22 cellular contexts compared by ENCODE assay signal in genomic region chr16:85256190-85256739, GRCh38.
A peak's percentile ranks its signal among the peaks of the same experiment; 100 is the strongest.
DNase-seq lines count a peak whose midpoint lies in the region; ATAC-seq, FAIRE-seq and TF ChIP-seq lines count a peak whose summit lies in the region.
"Had no signal": no experiment of that assay in that cellular context is flagged by ENCODE, and none has a peak within 500 bp of the region (broad histone marks: within the 10 kb centered on the region; RNA-seq: fewer than 3 reads in every experiment).

No MANE protein-coding gene starts in this region.

- TF ChIP-seq RAD21 in H1 (IDR thresholded peaks at IDR 0.05 in 1 of 2, conservative IDR thresholded peaks at IDR 0.05 in 1 of 2; ENCODE audit: low read depth in 2 of 2, low read length in 2 of 2), result no peak

- POLR2A ChIA-PET in H1 (lab: Charles Lee; ENCODE audit: partially characterized antibody), result interaction anchor here (1.7 to 1.8 kb wide), 2 partner anchors 8 to 11 kb away, joined by 4 read pairs; no protein-coding TSS in a partner anchor

- no peak overlapping the region for H2BK120ac ChIP-seq in H1 (replicated peaks; ENCODE audit: low read depth, low read length)

- DNase-seq in NCI-H526 (lab: John Stamatoyannopoulos, UW) (peak; percentile 2 to 41), NCI-H526 treated with DMSO at 0.1 percent for 48 hours (lab: John Stamatoyannopoulos, UW) (no peak), Karpas-422 (peak; percentile 81), H1 (ENCODE audit: low read depth in 1 of 2, low spot score in 2 of 2) (no peak), stomach (peak; percentile 31)
- DNase-seq in stimulated activated CD4-positive, alpha-beta T cell treated with anti-CD3 and anti-CD28 coated beads, Interleukin-12 subunit alpha, Interleukin-12 subunit beta, amount 100 ng/mL, for 4 hours, result no peak
- no peak for DNase-seq in activated T-cell treated with anti-CD3 and anti-CD28 coated beads, Interleukin-2, amount 50 U/mL, for 4 hours
- DNase-seq: 8988T, DND-41, NCI-H1105 treated with DMSO at 0.1 percent for 48 hours, NCI-H1694, NCI-H2081 treated with DMSO at 0.1 percent for 48 hours, NCI-H446, NCI-H69, T-cell had no signal

- H3K4ac ChIP-seq in H1 (replicated peaks; ENCODE audit: insufficient read length, low read depth, low read length), result no peak overlapping the region

- peaks cover 12% of the 10 kb centered on the region for H3K27me3 Mint-ChIP-seq in activated T-cell treated with anti-CD3 and anti-CD28 coated beads, Interleukin-2, amount 50 U/mL, for 4 hours (ENCODE audit: low read depth)

- TF ChIP-seq EP300 in H1 (IDR thresholded peaks at IDR 0.05; ENCODE audit: borderline replicate concordance in 1 of 2, low read depth in 2 of 2, low read length in 2 of 2) (no peak), stomach (IDR thresholded peaks at IDR 0.05) (no peak)

- intact Hi-C loops in stomach (cut with DNase I; ENCODE audit: low total_unique reads), result no loop called here

- CTCF ChIA-PET in H1 (lab: Charles Lee; ENCODE audit: partially characterized antibody), result interaction anchor here (0.6 to 17.5 kb wide), 12 partner anchors 10 to 342 kb away, joined by 3 to 371 read pairs (median 4); no protein-coding TSS in a partner anchor

- H3K9me3 ChIP-seq in Karpas-422 (ENCODE audit: low read length) (no peaks in the 10 kb centered on the region), H1 (ENCODE audit: insufficient read depth in 2 of 2, low read depth in 1 of 2, low read length in 1 of 2) (no peaks in the 10 kb centered on the region), stomach (no peaks in the 10 kb centered on the region)
- H3K9me3 ChIP-seq: HAP-1 had no signal

- H2AK5ac ChIP-seq in H1 (ENCODE audit: low read depth, low read length), result 0 out of 2 replicates have a peak overlapping the region, but pooled peaks have one; percentile 5

- H3K9me2 ChIP-seq in Karpas-422 (replicated peaks; ENCODE audit: insufficient read depth, low read length), result no peaks in the 10 kb centered on the region

- H3K23ac ChIP-seq in H1 (ENCODE audit: insufficient read length), result no peak overlapping the region

- no peak overlapping the region for H2BK12ac ChIP-seq in H1 (ENCODE audit: low read depth, low read length)

- H4K20me1 ChIP-seq in Karpas-422 (ENCODE audit: insufficient read depth, low read depth, low read length), result peaks cover 11% of the 10 kb centered on the region; the same call in 1 of the 2 replicates
- H4K20me1 ChIP-seq in H1 (replicated peaks in 1 of 2; ENCODE audit: control insufficient read depth in 1 of 2, insufficient read depth in 2 of 2, low read length in 2 of 2), result peaks cover 10 to 18% of the 10 kb centered on the region in 2 experiments

- H4K5ac ChIP-seq in H1 (ENCODE audit: insufficient read length, low read depth, low read length), result no peak overlapping the region

- H3K4me3 ChIP-seq in Karpas-422 (ENCODE audit: low read length), result no peak overlapping the region
- H3K4me3 ChIP-seq in H1 (ENCODE audit: extremely low read depth in 1 of 4, insufficient read depth in 2 of 4, low read depth in 3 of 4, low read length in 4 of 4), result no peak overlapping the region
- H3K4me3 ChIP-seq in stomach, result no peak overlapping the region
- H3K4me3 ChIP-seq: GM12878, HAP-1 had no signal

- H3K4me1 Mint-ChIP-seq in activated T-cell treated with anti-CD3 and anti-CD28 coated beads, Interleukin-2, amount 50 U/mL, for 4 hours (ENCODE audit: low read depth), result peaks cover 2% of the 10 kb centered on the region
- H3K4me1 Mint-ChIP-seq: T-cell had no signal

- H3K27me3 ChIP-seq in Karpas-422 (ENCODE audit: low read length), result no peaks in the 10 kb centered on the region
- no peaks in the 10 kb centered on the region for H3K27me3 ChIP-seq in H1 (replicated peaks in 1 of 4; ENCODE audit: control insufficient read depth in 3 of 4, extremely low read depth in 1 of 4, insufficient read depth in 3 of 4, low read length in 3 of 4)
- peaks cover 0 to 13% (median 11%) of the 10 kb centered on the region in 3 donors for H3K27me3 ChIP-seq in stomach

- no peak overlapping the region for H2BK20ac ChIP-seq in H1 (ENCODE audit: low read length)

- H4K8ac ChIP-seq in H1 (ENCODE audit: extremely low read depth, insufficient read depth, low read length), result no peak overlapping the region; the same call in 1 of the 2 replicates

- no peak for ATAC-seq in activated T-cell treated with anti-CD3 and anti-CD28 coated beads, Interleukin-2, amount 50 U/mL, for 4 hours
- ATAC-seq in activated CD4-positive, CD25-positive, alpha-beta regulatory T cell treated with anti-CD3 and anti-CD28 coated beads, Interleukin-2, amount 50 U/mL, for 24 hours, result no peak
- ATAC-seq: GM12878, SK-N-SH treated with all-trans-retinoic acid at 6 μM for 48 hours, T-cell had no signal

- no peak overlapping the region for H3K56ac ChIP-seq in H1 (replicated peaks; ENCODE audit: insufficient read length, low read depth, low read length)

- H2BK15ac ChIP-seq in H1 (ENCODE audit: low read length), result no peak overlapping the region

- H3K36me3 Mint-ChIP-seq in activated T-cell treated with anti-CD3 and anti-CD28 coated beads, Interleukin-2, amount 50 U/mL, for 4 hours (ENCODE audit: insufficient read depth), result no peaks in the 10 kb centered on the region
- H3K36me3 Mint-ChIP-seq: T-cell had no signal

- H3K79me1 ChIP-seq in H1 (ENCODE audit: low read depth, low read length), result peaks cover 3% of the 10 kb centered on the region

- H3K27ac ChIP-seq in Karpas-422 (ENCODE audit: low read length) (no peak overlapping the region), H1 (ENCODE audit: low read depth, low read length) (no peak overlapping the region), stomach (no peak overlapping the region)
- H3K27ac ChIP-seq: HL-60, KMS-11 had no signal

- H3K4me2 ChIP-seq in Karpas-422 (ENCODE audit: low read depth, low read length, poor library complexity, severe bottlenecking) (peak overlapping the region; percentile 49), H1 (ENCODE audit: insufficient read depth in 1 of 2, low read depth in 2 of 2, low read length in 2 of 2) (no peak overlapping the region)
- H3K4me2 ChIP-seq: KMS-11 had no signal

- TF ChIP-seq POLR2A in H1 (IDR thresholded peaks at IDR 0.05; ENCODE audit: control extremely low read depth in 1 of 2, low read depth in 2 of 2, low read length in 2 of 2) (no peak), stomach (IDR thresholded peaks at IDR 0.05) (no peak)

- H3K9ac ChIP-seq in Karpas-422 (ENCODE audit: low read length), result no peak overlapping the region
- no peak overlapping the region for H3K9ac ChIP-seq in H1 (replicated peaks in 1 of 4; ENCODE audit: extremely low read depth in 1 of 4, low read depth in 3 of 4, low read length in 3 of 4)
- H3K9ac ChIP-seq: KMS-11 had no signal

- FAIRE-seq in H1 (lab: Jason Lieb, UNC), result no peak
- FAIRE-seq: D721Med, GM12878 had no signal

- H3K18ac ChIP-seq in H1 (ENCODE audit: extremely low read depth, low read length), result no peak overlapping the region

- no peak overlapping the region for H2BK5ac ChIP-seq in H1 (ENCODE audit: low read depth, low read length)

- H3K36me3 ChIP-seq in Karpas-422 (ENCODE audit: insufficient read depth, low read length) (no peaks in the 10 kb centered on the region), H1 (ENCODE audit: control insufficient read depth in 2 of 4, insufficient read depth in 4 of 4, low read length in 3 of 4) (no peaks in the 10 kb centered on the region), stomach (no peaks in the 10 kb centered on the region)
- H3K36me3 ChIP-seq: HAP-1 had no signal

- TF ChIP-seq CTCF in H1 (IDR thresholded peaks at IDR 0.05; ENCODE audit: control extremely low read depth in 1 of 3, insufficient read depth in 1 of 3, low read depth in 1 of 3, low read length in 3 of 3), result no peak
- no peak for TF ChIP-seq CTCF in stomach (IDR thresholded peaks at IDR 0.05)

- H4K91ac ChIP-seq in H1 (replicated peaks; ENCODE audit: insufficient read length, low read length), result no peak overlapping the region

- no peaks in the 10 kb centered on the region for H3K23me2 ChIP-seq in H1 (ENCODE audit: low read depth, low read length)

- no peaks in the 10 kb centered on the region for H3K79me2 ChIP-seq in Karpas-422 (ENCODE audit: low read length)
- no peaks in the 10 kb centered on the region; a peak in 1 of 4 replicates for H3K79me2 ChIP-seq in H1 (ENCODE audit: control insufficient read depth in 1 of 2, insufficient read depth in 2 of 2, low read length in 2 of 2)

- 91% methylated on average over 18 of the region's 18 CpGs; no CpG with 5 or more reads in 1 of the 2 experiments for WGBS in H1 (ENCODE audit: extremely low coverage in 1 of 2, insufficient coverage in 1 of 2, insufficient read length in 1 of 2, insufficient replicate concordance in 2 of 2, low coverage in 1 of 2, low lambda C conversion rate in 2 of 2, missing lambda C conversion rate in 1 of 2), 2 experiments
- 62 to 78% (median 68%) methylated on average over 18 of the region's 18 CpGs for WGBS in stomach, 5 donors

- H3K4me1 ChIP-seq in Karpas-422 (ENCODE audit: low read length) (peaks cover 42% of the 10 kb centered on the region), H1 (replicated peaks in 1 of 4; ENCODE audit: control insufficient read depth in 3 of 4, insufficient read depth in 4 of 4, low read length in 3 of 4) (peaks cover 0 to 13% (median 3%) of the 10 kb centered on the region in 4 experiments; a peak in 5 of 7 replicates), stomach (peaks cover 0 to 14% (median 7%) of the 10 kb centered on the region in 4 donors)
- H3K4me1 ChIP-seq: HAP-1 had no signal

- H3K4me3 Mint-ChIP-seq in activated T-cell treated with anti-CD3 and anti-CD28 coated beads, Interleukin-2, amount 50 U/mL, for 4 hours, result no peak overlapping the region
- H3K4me3 Mint-ChIP-seq: T-cell had no signal

- no peaks in the 10 kb centered on the region for H3K9me3 Mint-ChIP-seq in activated T-cell treated with anti-CD3 and anti-CD28 coated beads, Interleukin-2, amount 50 U/mL, for 4 hours
- H3K9me3 Mint-ChIP-seq: T-cell had no signal

- H2AFZ ChIP-seq in Karpas-422 (ENCODE audit: low read length) (no peak overlapping the region), H1 (ENCODE audit: low read length) (no peak overlapping the region)

- no peak overlapping the region for H3K14ac ChIP-seq in H1 (ENCODE audit: insufficient read length)

TF ChIP-seq in H1, 55 proteins besides CTCF, POLR2A, EP300 and RAD21:
- no peak for TF ChIP-seq BRCA1 (IDR thresholded peaks at IDR 0.05; ENCODE audit: low read depth, low read length)

Comparison
In these comparisons a context has a peak if more than half of its experiments do, and no peak if none do; other contexts are left out.
1. DNase-seq: peak in NCI-H526 (2 of 2), Karpas-422 (single experiment) and stomach (single experiment); none in NCI-H526 treated with DMSO at 0.1 percent for 48 hours (single experiment), H1 (0 of 2), stimulated activated CD4-positive, alpha-beta T cell treated with anti-CD3 and anti-CD28 coated beads, Interleukin-12 subunit alpha, Interleukin-12 subunit beta, amount 100 ng/mL, for 4 hours (single experiment) and activated T-cell treated with anti-CD3 and anti-CD28 coated beads, Interleukin-2, amount 50 U/mL, for 4 hours (single experiment).